Comparison of ENCODE assay signal across 12 cellular contexts in genomic region chr3:143897558-143898305, GRCh38. TPM values are rescaled to one million over a fixed set of nuclear protein-coding genes. Genes with fewer than 3 reads are reported as not detected.
DNase-seq lines count a peak whose midpoint lies in the region; ATAC-seq and TF ChIP-seq lines count a peak whose summit lies in the region.
"Had no signal": no experiment of that assay in that cellular context is flagged by ENCODE, and none has a peak within 500 bp of the region (broad histone marks: within the 10 kb centered on the region; RNA-seq: fewer than 3 reads in every experiment).

No MANE protein-coding gene starts in this region.

- CTCF ChIA-PET in GM10248 (lab: Yijun Ruan, JAX): interaction anchor here (1.2 to 3.5 kb wide), 2 partner anchors 74 to 860 kb away, joined by 3 to 12 read pairs; partner anchors contain the start of gene DIPK2A

- H3K9me3 Mint-ChIP-seq in brain: peaks cover 0 to 3% (median 0%) of the 10 kb centered on the region in 5 experiments

- peak overlapping the region; percentile 13 to 66 (median 20) for H3K4me3 Mint-ChIP-seq in brain
- H3K4me3 Mint-ChIP-seq: activated CD4-positive, alpha-beta T cell treated with anti-CD3 and anti-CD28 coated beads for 36 hours had no signal

- peak overlapping the region; percentile 44 to 80 (median 73) for H3K27ac Mint-ChIP-seq in brain
- H3K27ac Mint-ChIP-seq: activated CD4-positive, alpha-beta T cell treated with anti-CD3 and anti-CD28 coated beads for 36 hours had no signal

- DNase-seq in DMS53 (lab: John Stamatoyannopoulos, UW) (peak; percentile 11), DMS53 treated with DMSO at 0.1 percent for 48 hours (lab: John Stamatoyannopoulos, UW; ENCODE audit: unreplicated experiment) (no peak), inferior parietal cortex (ENCODE audit: extremely low spot score) (peak; percentile 65), sciatic nerve (ENCODE audit: low spot score) (no peak), GM10248 (ENCODE audit: extremely low spot score) (no peak), NCI-H345 treated with DMSO at 0.1 percent for 48 hours (lab: John Stamatoyannopoulos, UW; ENCODE audit: unreplicated experiment) (no peak), NK-92 (lab: John Stamatoyannopoulos, UW; ENCODE audit: unreplicated experiment) (no peak)
- DNase-seq: activated CD4-positive, alpha-beta T cell treated with anti-CD3 and anti-CD28 coated beads for 36 hours; activated gamma-delta T cell treated with Interleukin-2 at 50 U/mL for 16 hours; effector CD4-positive, alpha-beta T cell; NK-92 treated with Interleukin-12 subunit alpha and Interleukin-12 subunit beta, amount 100 ng/mL, for 24 hours had no signal

- no peak for TF ChIP-seq CTCF in brain (conservative IDR thresholded peaks at IDR 0.05)
- no peak for TF ChIP-seq CTCF in GM10248 (IDR thresholded peaks at IDR 0.05; ENCODE audit: control extremely low read depth, extremely low read depth, low read depth, missing control alignments)

- peak; percentile 26 for ATAC-seq in sciatic nerve
- ATAC-seq: activated CD4-positive, alpha-beta T cell treated with anti-CD3 and anti-CD28 coated beads for 36 hours had no signal

- POLR2A ChIA-PET in GM10248 (lab: Yijun Ruan, JAX): no interaction called here

- no peaks in the 10 kb centered on the region for H3K27me3 Mint-ChIP-seq in brain

- intact Hi-C loops in sciatic nerve (cut with DNase I): no loop called here

- H3K4me1 Mint-ChIP-seq in brain: peaks cover 23% of the 10 kb centered on the region
- H3K4me1 Mint-ChIP-seq: activated CD4-positive, alpha-beta T cell treated with anti-CD3 and anti-CD28 coated beads for 36 hours had no signal

- H3K36me3 Mint-ChIP-seq in brain: no peaks in the 10 kb centered on the region

RNA-seq across cellular contexts. Expression of gene SLC9A9, which starts 49.5 kb away (rescaled TPM):
- 4.9 TPM for polyA plus RNA-seq in brain (ENCODE audit: insufficient read depth, low read depth, low replicate concordance)
- 16.0 TPM for total RNA-seq in sciatic nerve

Comparison
In these comparisons a context has a peak if more than half of its experiments do, and no peak if none do; other contexts are left out.
1. DNase-seq: peak in DMS53 (single experiment) and inferior parietal cortex (single experiment); none in DMS53 treated with DMSO at 0.1 percent for 48 hours (single experiment), sciatic nerve (single experiment), GM10248 (single experiment), NCI-H345 treated with DMSO at 0.1 percent for 48 hours (single experiment) and NK-92 (single experiment).